In the genomic region with DNA sequence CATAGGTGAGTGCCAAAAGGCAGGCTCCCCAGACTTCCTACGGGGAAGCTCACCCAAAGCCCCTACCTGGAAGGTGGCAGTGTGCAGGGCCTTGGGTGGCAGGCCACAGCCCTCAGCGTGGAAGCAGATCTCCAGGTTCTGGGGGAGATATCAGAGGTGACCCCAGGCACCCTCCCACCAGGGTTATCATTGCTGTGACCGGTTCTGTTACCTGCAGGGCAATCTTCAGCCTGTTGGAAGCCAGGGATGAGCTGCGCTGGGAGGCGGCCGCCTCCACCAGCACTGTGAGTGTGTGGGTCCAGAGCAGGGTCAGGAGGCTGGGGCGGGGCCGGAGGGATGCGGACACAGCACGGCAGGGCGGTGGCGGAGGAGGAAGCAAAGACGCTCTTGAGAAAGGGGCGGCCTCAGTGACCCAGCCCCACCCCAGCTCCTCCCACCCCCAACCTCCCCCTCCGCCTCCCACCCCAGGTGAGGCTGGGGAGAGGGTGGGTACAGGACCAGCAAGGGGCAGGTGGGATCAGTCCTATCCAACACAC, we compare ENCODE assay signal across 1 cellular context.
TF ChIP-seq lines count a peak whose summit lies in the region.

No MANE protein-coding gene starts in this region.

TF ChIP-seq in HepG2, 621 proteins besides CTCF, POLR2A, EP300 and RAD21:
- TF ChIP-seq AGO2 (optimal IDR thresholded peaks at IDR 0.05; ENCODE audit: low read depth, low read length), result peak; percentile 8
- TF ChIP-seq, protein P1, sequence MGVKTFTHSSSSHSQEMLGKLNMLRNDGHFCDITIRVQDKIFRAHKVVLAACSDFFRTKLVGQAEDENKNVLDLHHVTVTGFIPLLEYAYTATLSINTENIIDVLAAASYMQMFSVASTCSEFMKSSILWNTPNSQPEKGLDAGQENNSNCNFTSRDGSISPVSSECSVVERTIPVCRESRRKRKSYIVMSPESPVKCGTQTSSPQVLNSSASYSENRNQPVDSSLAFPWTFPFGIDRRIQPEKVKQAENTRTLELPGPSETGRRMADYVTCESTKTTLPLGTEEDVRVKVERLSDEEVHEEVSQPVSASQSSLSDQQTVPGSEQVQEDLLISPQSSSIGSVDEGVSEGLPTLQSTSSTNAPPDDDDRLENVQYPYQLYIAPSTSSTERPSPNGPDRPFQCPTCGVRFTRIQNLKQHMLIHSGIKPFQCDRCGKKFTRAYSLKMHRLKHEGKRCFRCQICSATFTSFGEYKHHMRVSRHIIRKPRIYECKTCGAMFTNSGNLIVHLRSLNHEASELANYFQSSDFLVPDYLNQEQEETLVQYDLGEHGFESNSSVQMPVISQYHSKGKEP (CRISPR knock-in tag; IDR thresholded peaks at IDR 0.05), result no peak
- TF ChIP-seq, protein P2, sequence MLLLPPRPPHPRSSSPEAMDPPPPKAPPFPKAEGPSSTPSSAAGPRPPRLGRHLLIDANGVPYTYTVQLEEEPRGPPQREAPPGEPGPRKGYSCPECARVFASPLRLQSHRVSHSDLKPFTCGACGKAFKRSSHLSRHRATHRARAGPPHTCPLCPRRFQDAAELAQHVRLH (CRISPR knock-in tag; IDR thresholded peaks at IDR 0.05; ENCODE audit: borderline replicate concordance, low read depth), result no peak
- TF ChIP-seq MTA1 (CRISPR knock-in tag; IDR thresholded peaks at IDR 0.05; ENCODE audit: borderline replicate concordance), result no peak
